ENCODE assay signal across 15 cellular contexts in genomic region chr10:127418536-127419168, GRCh38.
A peak's percentile ranks its signal among the peaks of the same experiment; 100 is the strongest.
DNase-seq lines count a peak whose midpoint lies in the region; ATAC-seq, FAIRE-seq and TF ChIP-seq lines count a peak whose summit lies in the region.
"Had no signal": no experiment of that assay in that cellular context is flagged by ENCODE, and none has a peak within 500 bp of the region (broad histone marks: within the 10 kb centered on the region; RNA-seq: fewer than 3 reads in every experiment).

No MANE protein-coding gene starts in this region.

- CTCF ChIA-PET in HepG2 (lab: Yijun Ruan, JAX; ENCODE audit: low intra/inter-chr PET ratio, low total read pairs), result no interaction called here

- H3K4me3 ChIP-seq in HepG2 (replicated peaks in 1 of 3; ENCODE audit: insufficient read depth in 1 of 3, low read depth in 2 of 3, low read length in 3 of 3), result no peak overlapping the region
- no peak overlapping the region for H3K4me3 ChIP-seq in right lobe of liver
- H3K4me3 ChIP-seq in left ventricle myocardium inferior, result no peak overlapping the region
- no peak overlapping the region for H3K4me3 ChIP-seq in spleen
- H3K4me3 ChIP-seq: A549, GM23248 had no signal

- no peak overlapping the region for H2AFZ ChIP-seq in HepG2 (ENCODE audit: low read length)
- H2AFZ ChIP-seq: GM23248 had no signal

- no peak for TF ChIP-seq EP300 in HepG2 (IDR thresholded peaks at IDR 0.05; ENCODE audit: low read depth in 2 of 2, low read length in 2 of 2)
- TF ChIP-seq EP300 in HepG2 (CRISPR knock-in tag; IDR thresholded peaks at IDR 0.05; ENCODE audit: borderline replicate concordance), result no peak

- POLR2A ChIA-PET in HepG2 (lab: Yijun Ruan, JAX), result no interaction called here

- H4K20me1 ChIP-seq in HepG2 (ENCODE audit: insufficient read depth, low read length), result no peaks in the 10 kb centered on the region

- intact Hi-C loops in HepG2 (cut with micrococcal nuclease; ENCODE audit: unreplicated experiment), result no loop called here
- intact Hi-C loops in right lobe of liver (cut with DNase I), result no loop called here
- intact Hi-C loops in left ventricle myocardium inferior (cut with micrococcal nuclease), result no loop called here
- intact Hi-C loops in spleen (cut with DNase I; ENCODE audit: low total_unique reads), result no loop called here

- TF ChIP-seq POLR2A in HepG2 (IDR thresholded peaks at IDR 0.05; ENCODE audit: insufficient read depth in 1 of 2, low read depth in 2 of 2, low read length in 2 of 2) (no peak), right lobe of liver (IDR thresholded peaks at IDR 0.05) (no peak), spleen (IDR thresholded peaks at IDR 0.05) (no peak)

- peaks cover 0 to 4% of the 10 kb centered on the region in 2 experiments; a peak in 2 of 5 replicates for H3K36me3 ChIP-seq in HepG2 (replicated peaks in 1 of 2; ENCODE audit: control insufficient read depth in 1 of 2, insufficient read depth in 2 of 2, low read length in 2 of 2)
- H3K36me3 ChIP-seq in right lobe of liver, result peaks cover 0 to 2% (median 0%) of the 10 kb centered on the region in 4 donors
- H3K36me3 ChIP-seq in left ventricle myocardium inferior, result peaks cover 41% of the 10 kb centered on the region
- H3K36me3 ChIP-seq in spleen, result peaks cover 0 to 32% (median 0%) of the 10 kb centered on the region in 6 donors
- H3K36me3 ChIP-seq: BE2C had no signal

- H3K9ac ChIP-seq in HepG2 (ENCODE audit: insufficient read depth, low read depth, low read length), result no peak overlapping the region
- H3K9ac ChIP-seq: GM23248 had no signal

- no peak overlapping the region for H3K27ac ChIP-seq in HepG2 (ENCODE audit: extremely low read length, insufficient read depth, low read length)
- no peak overlapping the region for H3K27ac ChIP-seq in right lobe of liver
- H3K27ac ChIP-seq in left ventricle myocardium inferior (replicated peaks), result no peak overlapping the region
- no peak overlapping the region for H3K27ac ChIP-seq in spleen
- H3K27ac ChIP-seq: A549, C4-2B, GM23248, HL-60 had no signal

- in situ Hi-C loops in HepG2 (cut with HindIII; ENCODE audit: extremely low pct_ligation_motif_present, low pct_unique_long_range_greater_than_20kb), result no loop called here

- no TSS peak for BruUV-seq in HepG2 (replicated peaks; lab: Mats Ljungman, UMichigan)

- DNase-seq in HepG2 (ENCODE audit: low spot score) (no peak), right lobe of liver (no peak), left ventricle myocardium inferior (peak; percentile 46), spleen (peak; percentile 74), T-helper 2 cell (no peak), NCI-H1105 (lab: John Stamatoyannopoulos, UW) (no peak)
- DNase-seq: BE2C; CD4-positive, alpha-beta memory T cell; DMS79; GM23248; H7 had no signal

- ATAC-seq in HepG2 (peak; percentile 75), right lobe of liver (no peak)

- no peak overlapping the region for H3K4me2 ChIP-seq in HepG2 (ENCODE audit: low read depth, low read length)
- H3K4me2 ChIP-seq: A549 had no signal

- no peaks in the 10 kb centered on the region for H3K27me3 ChIP-seq in HepG2 (ENCODE audit: control insufficient read depth in 1 of 2, insufficient read depth in 2 of 2, low read length in 2 of 2)
- H3K27me3 ChIP-seq in right lobe of liver, result no peaks in the 10 kb centered on the region
- H3K27me3 ChIP-seq in left ventricle myocardium inferior (ENCODE audit: low read depth), result no peaks in the 10 kb centered on the region
- no peaks in the 10 kb centered on the region for H3K27me3 ChIP-seq in spleen (replicated peaks in 1 of 7)

- TF ChIP-seq RAD21 in HepG2 (CRISPR knock-in tag; IDR thresholded peaks at IDR 0.05), result no peak

- no peaks in the 10 kb centered on the region for H3K4me1 ChIP-seq in HepG2 (ENCODE audit: insufficient read depth, low read length)
- H3K4me1 ChIP-seq in right lobe of liver, result no peaks in the 10 kb centered on the region
- no peaks in the 10 kb centered on the region for H3K4me1 ChIP-seq in left ventricle myocardium inferior
- no peaks in the 10 kb centered on the region for H3K4me1 ChIP-seq in spleen
- H3K4me1 ChIP-seq: A549, BE2C had no signal

- no peaks in the 10 kb centered on the region for H3K9me3 ChIP-seq in HepG2 (ENCODE audit: low read length)
- no peaks in the 10 kb centered on the region for H3K9me3 ChIP-seq in right lobe of liver
- H3K9me3 ChIP-seq in left ventricle myocardium inferior (replicated peaks), result no peaks in the 10 kb centered on the region
- no peaks in the 10 kb centered on the region for H3K9me3 ChIP-seq in spleen
- H3K9me3 ChIP-seq: A549, BE2C had no signal

- H3K79me2 ChIP-seq in HepG2 (ENCODE audit: insufficient read depth, low read length), result no peaks in the 10 kb centered on the region

- FAIRE-seq in HepG2 (lab: Jason Lieb, UNC), result no peak
- FAIRE-seq: A549, GM12891 had no signal

- WGBS in HepG2 (ENCODE audit: low lambda C conversion rate), result 94% methylated on average over 6 of the region's 13 CpGs
- 94% methylated on average over 3 of the region's 13 CpGs for WGBS in right lobe of liver (ENCODE audit: insufficient coverage, low coverage, low lambda C conversion rate, missing lambda C conversion rate)
- 71 to 90% (median 78%) methylated on average over 9 to 13 of the region's 13 CpGs for WGBS in spleen, 5 donors

- TF ChIP-seq CTCF in HepG2 (CRISPR knock-in tag; IDR thresholded peaks at IDR 0.05), result no peak
- no peak for TF ChIP-seq CTCF in right lobe of liver (IDR thresholded peaks at IDR 0.05)
- TF ChIP-seq CTCF in left ventricle myocardium inferior (IDR thresholded peaks at IDR 0.05; ENCODE audit: borderline replicate concordance), result no peak
- no peak for TF ChIP-seq CTCF in spleen (IDR thresholded peaks at IDR 0.05 in 8 of 11, conservative IDR thresholded peaks at IDR 0.05 in 3 of 11)

TF ChIP-seq in HepG2, 621 proteins besides CTCF, POLR2A, EP300 and RAD21:
- TF ChIP-seq ELF1 (CRISPR knock-in tag; IDR thresholded peaks at IDR 0.05), result no peak
- TF ChIP-seq CEBPB (IDR thresholded peaks at IDR 0.05; ENCODE audit: borderline replicate concordance, low read depth, low read length), result peak; percentile 76; the same call in 1 of the 2 replicates
- TF ChIP-seq CBFB (CRISPR knock-in tag; IDR thresholded peaks at IDR 0.05), result no peak
- TF ChIP-seq RARA (CRISPR knock-in tag; IDR thresholded peaks at IDR 0.05), result 0 out of 2 replicates have a peak, but pooled peaks have one; percentile 31
- 0 out of 2 replicates have a peak, but pooled peaks have one; percentile 18 for TF ChIP-seq NR2F6 (IDR thresholded peaks at IDR 0.05)
- no peak for TF ChIP-seq NR2F6 (CRISPR knock-in tag; IDR thresholded peaks at IDR 0.05)
- peak; percentile 43 for TF ChIP-seq SKI (IDR thresholded peaks at IDR 0.05; ENCODE audit: partially characterized antibody)

Comparison
In these comparisons a context has a peak if more than half of its experiments do, and no peak if none do; other contexts are left out.
1. DNase-seq: peak in left ventricle myocardium inferior (single experiment) and spleen (single experiment); none in HepG2 (single experiment), right lobe of liver (0 of 3), T-helper 2 cell (0 of 5) and NCI-H1105 (single experiment).